7 cellular contexts compared by ENCODE assay signal in genomic region chr17:60565233-60565632, GRCh38.
"Had no signal": no experiment of that assay in that cellular context is flagged by ENCODE, and none has a peak within 500 bp of the region (broad histone marks: within the 10 kb centered on the region; RNA-seq: fewer than 3 reads in every experiment).

No MANE protein-coding gene starts in this region.

- FAIRE-seq: G401.6, GM12891, GM12892, GM18507, GM19239 had no signal

- DNase-seq: GDM1, GF-D8 had no signal
